ENCODE assay signal across 7 cellular contexts in genomic region chr5:132776077-132776931, GRCh38. TPM values are rescaled to one million over a fixed set of nuclear protein-coding genes. Genes with fewer than 3 reads are reported as not detected.
A peak's percentile ranks its signal among the peaks of the same experiment; 100 is the strongest.
DNase-seq lines count a peak whose midpoint lies in the region; ATAC-seq and TF ChIP-seq lines count a peak whose summit lies in the region.

No MANE protein-coding gene starts in this region.

- peak; percentile 27; the same call in 2 of the 3 replicates for TF ChIP-seq CTCF in H9 (conservative IDR thresholded peaks at IDR 0.05)
- no peak for TF ChIP-seq CTCF in PC-3 (conservative IDR thresholded peaks at IDR 0.05; ENCODE audit: low read depth, low read length)
- TF ChIP-seq CTCF in colonic mucosa (IDR thresholded peaks at IDR 0.05) = no peak

- peak overlapping the region; percentile 67 for H3K4me2 ChIP-seq in H9 (ENCODE audit: insufficient read depth, insufficient read length, low read length)
- H3K4me2 ChIP-seq in PC-3 (ENCODE audit: low read length) = peak overlapping the region; percentile 98

- no peak overlapping the region for H2BK20ac ChIP-seq in H9 (ENCODE audit: low read depth, low read length, poor library complexity, severe bottlenecking)

- H2AFZ ChIP-seq in H9 (ENCODE audit: low read length) (no peak overlapping the region), PC-3 (ENCODE audit: low read length) (peak overlapping the region; percentile 78)

- H3K36me3 Mint-ChIP-seq in H9 (ENCODE audit: insufficient read depth in 1 of 3, low read depth in 3 of 3) = no peaks in the 10 kb centered on the region

- no peak overlapping the region for H3K14ac ChIP-seq in H9 (ENCODE audit: insufficient read depth, low read length)

- no peak overlapping the region for H4K8ac ChIP-seq in H9 (replicated peaks; ENCODE audit: insufficient read length, low read depth, low read length)

- H2BK12ac ChIP-seq in H9 (ENCODE audit: insufficient read length, low read depth, low read length) = no peak overlapping the region

- H3K4me1 Mint-ChIP-seq in H9 = peaks cover 26 to 30% of the 10 kb centered on the region in 2 experiments

- peak overlapping the region; percentile 56 for H3K9ac ChIP-seq in ES-I3 (ENCODE audit: low read depth, low read length)
- no peak overlapping the region for H3K9ac ChIP-seq in H9 (ENCODE audit: extremely low read depth, insufficient read length, low read length)
- H3K9ac ChIP-seq in PC-3 (ENCODE audit: low read length) = peak overlapping the region; percentile 51
- H3K9ac ChIP-seq in colonic mucosa (ENCODE audit: low read depth in 2 of 2, low read length in 2 of 2) = peak overlapping the region; percentile 76 to 83
- peak overlapping the region; percentile 64 to 68 for H3K9ac ChIP-seq in stomach smooth muscle (ENCODE audit: low read length in 2 of 2)

- H2BK15ac ChIP-seq in H9 (ENCODE audit: low read depth, low read length) = no peak overlapping the region

- H3K79me2 ChIP-seq in H9 (ENCODE audit: insufficient read depth, low read length) (peaks cover 2% of the 10 kb centered on the region; the same call in 1 of the 2 replicates), PC-3 (ENCODE audit: low read length) (peaks cover 37% of the 10 kb centered on the region)

- peak; percentile 51 for ATAC-seq in PC-3
- ATAC-seq in left lobe of liver = peak; percentile 29

- H3K9me2 ChIP-seq in PC-3 (replicated peaks; ENCODE audit: low read length) = no peaks in the 10 kb centered on the region

- H2BK120ac ChIP-seq in H9 (ENCODE audit: low read depth, low read length, poor library complexity, severe bottlenecking) = no peak overlapping the region

- peaks cover 13% of the 10 kb centered on the region for H3K23me2 ChIP-seq in H9 (ENCODE audit: insufficient read length, low read depth, low read length, poor library complexity, severe bottlenecking)

- no peak overlapping the region for H3K56ac ChIP-seq in H9 (ENCODE audit: insufficient read length, low read depth, low read length)

- H4K91ac ChIP-seq in H9 (ENCODE audit: insufficient read length, low read depth, low read length) = no peak overlapping the region

- no peaks in the 10 kb centered on the region for H3K9me3 ChIP-seq in ES-I3 (ENCODE audit: control insufficient read depth, insufficient read depth, low read length)
- no peaks in the 10 kb centered on the region for H3K9me3 ChIP-seq in H9 (ENCODE audit: control insufficient read depth, low read depth, low read length)
- no peaks in the 10 kb centered on the region for H3K9me3 ChIP-seq in PC-3 (ENCODE audit: low read length)
- H3K9me3 ChIP-seq in colonic mucosa = no peaks in the 10 kb centered on the region
- no peaks in the 10 kb centered on the region for H3K9me3 ChIP-seq in stomach smooth muscle (ENCODE audit: control insufficient read depth in 2 of 2, low read length in 2 of 2)

- H3K27ac ChIP-seq in H9 (ENCODE audit: insufficient read length, low read depth, low read length) (no peak overlapping the region), PC-3 (ENCODE audit: low read length) (no peak overlapping the region), colonic mucosa (peak overlapping the region; percentile 45), stomach smooth muscle (ENCODE audit: low read length) (no peak overlapping the region)

- no peak overlapping the region for H3K23ac ChIP-seq in H9 (ENCODE audit: insufficient read length, low read depth, low read length)

- no TSS peak for BruUV-seq in PC-3 (replicated peaks; lab: Mats Ljungman, UMichigan)

- H4K5ac ChIP-seq in H9 (ENCODE audit: insufficient read length, low read depth, low read length) = no peak overlapping the region

- H3K4me1 ChIP-seq in ES-I3 (ENCODE audit: insufficient read depth, low read length) (peaks cover 21% of the 10 kb centered on the region), H9 (ENCODE audit: insufficient read depth, low read length) (peaks cover 8% of the 10 kb centered on the region; the same call in 1 of the 2 replicates), PC-3 (ENCODE audit: insufficient read depth, low read length) (peaks cover 14% of the 10 kb centered on the region), colonic mucosa (peaks cover 8% of the 10 kb centered on the region), stomach smooth muscle (ENCODE audit: control insufficient read depth, insufficient read depth, low read length) (peaks cover 45% of the 10 kb centered on the region)

- H4K20me1 ChIP-seq in H9 (ENCODE audit: control insufficient read depth, insufficient read depth, insufficient read length) (no peaks in the 10 kb centered on the region), PC-3 (ENCODE audit: low read length) (no peaks in the 10 kb centered on the region)

- intact Hi-C loops in PC-3 (cut with micrococcal nuclease) (loop anchor here (5.0 kb wide), 1 partner anchor 46 kb away; no protein-coding TSS in a partner anchor), colonic mucosa (cut with DNase I) (no loop called here)

- H3T11ph ChIP-seq in H9 (ENCODE audit: low read length) = no peak overlapping the region

- peaks cover 71% of the 10 kb centered on the region for H3K27me3 Mint-ChIP-seq in H9 (ENCODE audit: low read depth)

- H3K4ac ChIP-seq in H9 (ENCODE audit: low read depth, low read length) = no peak overlapping the region

- H3K36me3 ChIP-seq in ES-I3 (ENCODE audit: insufficient read depth, low read length) = no peaks in the 10 kb centered on the region
- no peaks in the 10 kb centered on the region for H3K36me3 ChIP-seq in PC-3 (ENCODE audit: low read depth, low read length)
- no peaks in the 10 kb centered on the region for H3K36me3 ChIP-seq in colonic mucosa
- no peaks in the 10 kb centered on the region for H3K36me3 ChIP-seq in stomach smooth muscle (ENCODE audit: control insufficient read depth in 2 of 2, insufficient read depth in 2 of 2, low read length in 2 of 2)

- no peak overlapping the region for H2AK5ac ChIP-seq in H9 (ENCODE audit: insufficient read length, low read length)

- peak overlapping the region; percentile 75 for H3K4me3 ChIP-seq in PC-3 (ENCODE audit: low read length)
- H3K4me3 ChIP-seq in colonic mucosa = peak overlapping the region; percentile 81
- H3K4me3 ChIP-seq in stomach smooth muscle (ENCODE audit: low read length in 2 of 2) = peak overlapping the region; percentile 67 to 93

- H3K27ac Mint-ChIP-seq in H9 = no peak overlapping the region

- peaks cover 2% of the 10 kb centered on the region for H3K79me1 ChIP-seq in H9 (ENCODE audit: insufficient read depth, low read depth, low read length, poor library complexity, severe bottlenecking)

- WGBS in H9 (ENCODE audit: extremely low coverage, insufficient read length, low lambda C conversion rate) = no CpG with 5 or more reads among the region's 40 CpGs

- DNase-seq in H9 (peak; percentile 41), PC-3 (peak; percentile 41), colonic mucosa (peak; percentile 67), left lobe of liver (ENCODE audit: low spot score) (no peak), NCI-H128 (lab: John Stamatoyannopoulos, UW; ENCODE audit: unreplicated experiment) (no peak)

- POLR2A ChIA-PET in PC-3 (lab: Charles Lee; ENCODE audit: unreplicated experiment) = no interaction called here

- no peak overlapping the region for H3K18ac ChIP-seq in H9 (ENCODE audit: insufficient read length, low read depth, low read length)

- CTCF ChIA-PET in PC-3 (lab: Charles Lee) = no interaction called here

- peaks cover 16% of the 10 kb centered on the region; the same call in 1 of the 2 replicates for H3K27me3 ChIP-seq in H9 (ENCODE audit: insufficient read depth, low read length)
- H3K27me3 ChIP-seq in PC-3 (ENCODE audit: low read length) = no peaks in the 10 kb centered on the region
- no peaks in the 10 kb centered on the region for H3K27me3 ChIP-seq in colonic mucosa
- no peaks in the 10 kb centered on the region for H3K27me3 ChIP-seq in stomach smooth muscle (ENCODE audit: control insufficient read depth in 1 of 2, insufficient read depth in 2 of 2, low read length in 2 of 2)

- no peak overlapping the region for H2BK5ac ChIP-seq in H9 (ENCODE audit: insufficient read length, low read length)

- H3F3A ChIP-seq in PC-3 (ENCODE audit: low read length, unreplicated experiment) = no peaks in the 10 kb centered on the region

- peak overlapping the region; percentile 65 to 80 for H3K4me3 Mint-ChIP-seq in H9

- H3K9me3 Mint-ChIP-seq in H9 = no peaks in the 10 kb centered on the region; a peak in 1 of 5 replicates

RNA-seq across cellular contexts. Expression of gene SEPTIN8, which starts 0.7 kb away (rescaled TPM):
- total RNA-seq in H9 (2021) = 36.0 and 38.2 TPM in 2 replicates
- total RNA-seq in PC-3 (2014; rRNA removed) = 21.9 and 29.4 TPM in 2 replicates
- total RNA-seq in colonic mucosa = 10 to 100 TPM; 57.6 to 84.2 TPM
- total RNA-seq in left lobe of liver = 12.2 TPM

RNA-seq across cellular contexts. Expression of gene CCNI2, which starts 29.1 kb away (rescaled TPM):
- total RNA-seq in H9 (2021) = 0.57 and 0.90 TPM in 2 replicates
- total RNA-seq in PC-3 (2014; rRNA removed) = not detected in 2 replicates
- 10 to 100 TPM in 1 of 2 donors, 1 to 10 TPM in 1; 7.1 to 22.9 TPM for total RNA-seq in colonic mucosa
- not detected for total RNA-seq in left lobe of liver

RNA-seq across cellular contexts. Expression of gene SOWAHA, which starts 36.8 kb away (rescaled TPM):
- 0.20 and 0.31 TPM in 2 replicates for total RNA-seq in H9 (2021)
- total RNA-seq in PC-3 (2014; rRNA removed) = 0.04 TPM in 1 of 2 replicates, not detected in the other
- 10 to 100 TPM; 12.4 to 30.7 TPM for total RNA-seq in colonic mucosa
- 1.7 TPM for total RNA-seq in left lobe of liver

RNA-seq across cellular contexts. Expression of gene KIF3A, which starts 39.0 kb away (rescaled TPM):
- 12.9 and 13.2 TPM in 2 replicates for total RNA-seq in H9 (2021)
- 5.7 and 9.5 TPM in 2 replicates for total RNA-seq in PC-3 (2014; rRNA removed)
- total RNA-seq in colonic mucosa = 1 to 10 TPM; 4.0 to 5.2 TPM
- total RNA-seq in left lobe of liver = 1.5 TPM

RNA-seq across cellular contexts. Expression of gene SHROOM1, which starts 54.1 kb away (rescaled TPM):
- total RNA-seq in H9 (2021) = 5.8 and 7.0 TPM in 2 replicates
- 13.6 and 15.7 TPM in 2 replicates for total RNA-seq in PC-3 (2014; rRNA removed)
- 10 to 100 TPM; 36.9 to 64.1 TPM for total RNA-seq in colonic mucosa
- total RNA-seq in left lobe of liver = 41.3 TPM

Comparison
In these comparisons a context has a peak if more than half of its experiments do, and no peak if none do; other contexts are left out.
1. DNase-seq: peak in H9 (single experiment), PC-3 (single experiment) and colonic mucosa (single experiment); none in left lobe of liver (single experiment) and NCI-H128 (single experiment).
2. Peak in every context shown above with its lines, with median percentiles within 50 percentile points of each other: H3K4me3 ChIP-seq.